14 cellular contexts compared by ENCODE assay signal in genomic region chr14:67569651-67570290, GRCh38.
"Had no signal": no experiment of that assay in that cellular context is flagged by ENCODE, and none has a peak within 500 bp of the region (broad histone marks: within the 10 kb centered on the region; RNA-seq: fewer than 3 reads in every experiment).

No MANE protein-coding gene starts in this region.

- DNase-seq: activated CD4-positive, alpha-beta T cell treated with anti-CD3 and anti-CD28 coated beads, Interleukin-2, amount 50 U/mL, for 1 hour; activated CD8-positive, alpha-beta memory T cell treated with anti-CD3 and anti-CD28 coated beads for 24 hours; activated naive CD4-positive, alpha-beta T cell treated with anti-CD3 and anti-CD28 coated beads, Interleukin-2, amount 10 ng/mL, durations not matched to agents 7 days and 5 days; central memory CD4-positive, alpha-beta T cell; cortex of kidney; effector CD8-positive, alpha-beta T cell; foreskin melanocyte; stimulated activated naive CD4-positive, alpha-beta T cell treated with Interleukin-2 at 50 U/mL for 16 hours; testis; upper lobe of left lung had no signal

- H3K27ac Mint-ChIP-seq: activated naive CD4-positive, alpha-beta T cell treated with anti-CD3 and anti-CD28 coated beads, Interleukin-2, amount 10 ng/mL, durations not matched to agents 7 days and 5 days had no signal

- H3K27ac ChIP-seq: adrenal gland, testis, upper lobe of left lung had no signal

- H3K4me1 Mint-ChIP-seq: activated naive CD4-positive, alpha-beta T cell treated with anti-CD3 and anti-CD28 coated beads, Interleukin-2, amount 10 ng/mL, durations not matched to agents 7 days and 5 days had no signal

- H3K27me3 ChIP-seq: adrenal gland, testis, upper lobe of left lung had no signal

- H3K4me3 Mint-ChIP-seq: activated naive CD4-positive, alpha-beta T cell treated with anti-CD3 and anti-CD28 coated beads, Interleukin-2, amount 10 ng/mL, durations not matched to agents 7 days and 5 days; nephron had no signal

- ATAC-seq: activated CD4-positive, CD25-positive, alpha-beta regulatory T cell treated with anti-CD3 and anti-CD28 coated beads, Interleukin-2, amount 50 U/mL, for 24 hours; sciatic nerve had no signal

- H3K36me3 ChIP-seq: adrenal gland, upper lobe of left lung had no signal

- H3K9me3 ChIP-seq: adrenal gland, testis, upper lobe of left lung had no signal

- H3K4me3 ChIP-seq: adrenal gland, testis, upper lobe of left lung had no signal

- H3K9me3 Mint-ChIP-seq: activated naive CD4-positive, alpha-beta T cell treated with anti-CD3 and anti-CD28 coated beads, Interleukin-2, amount 10 ng/mL, durations not matched to agents 7 days and 5 days; nephron had no signal

- H3K4me1 ChIP-seq: testis, upper lobe of left lung had no signal
